ENCODE assay signal across 9 cellular contexts in genomic region chr1:6162773-6163172, GRCh38. TPM values are rescaled to one million over a fixed set of nuclear protein-coding genes. Genes with fewer than 3 reads are reported as not detected.
A peak's percentile ranks its signal among the peaks of the same experiment; 100 is the strongest.
DNase-seq lines count a peak whose midpoint lies in the region; ATAC-seq and TF ChIP-seq lines count a peak whose summit lies in the region.
"Had no signal": no experiment of that assay in that cellular context is flagged by ENCODE, and none has a peak within 500 bp of the region (broad histone marks: within the 10 kb centered on the region; RNA-seq: fewer than 3 reads in every experiment).

No MANE protein-coding gene starts in this region.

- DNase-seq in COLO668 (lab: John Stamatoyannopoulos, UW; ENCODE audit: unreplicated experiment) (peak; percentile 68), G401 (ENCODE audit: low spot score) (peak; percentile 50), NCI-H2196 (lab: John Stamatoyannopoulos, UW; ENCODE audit: unreplicated experiment) (peak; percentile 51), cerebellar cortex (ENCODE audit: low spot score) (peak; percentile 32), natural killer cell (no peak)
- DNase-seq: activated naive CD8-positive, alpha-beta T cell treated with anti-CD3 and anti-CD28 coated beads, Interleukin-2, amount 10 ng/mL, durations not matched to agents 7 days and 5 days had no signal

- in situ Hi-C loops in G401 (cut with HindIII; ENCODE audit: low sequenced_read_pairs) = no loop called here

- ATAC-seq in natural killer cell (no peak), HG03175 (IDR thresholded peaks at IDR 0.05; ENCODE audit: unreplicated experiment) (no peak), HG03135 (IDR thresholded peaks at IDR 0.05; ENCODE audit: unreplicated experiment) (no peak), GM21360 (IDR thresholded peaks at IDR 0.05; ENCODE audit: unreplicated experiment) (no peak)

- no peaks in the 10 kb centered on the region for H3K9me3 Mint-ChIP-seq in natural killer cell
- H3K9me3 Mint-ChIP-seq: activated naive CD8-positive, alpha-beta T cell treated with anti-CD3 and anti-CD28 coated beads, Interleukin-2, amount 10 ng/mL, durations not matched to agents 7 days and 5 days had no signal

- no peaks in the 10 kb centered on the region for H3K36me3 Mint-ChIP-seq in natural killer cell
- H3K36me3 Mint-ChIP-seq: activated naive CD8-positive, alpha-beta T cell treated with anti-CD3 and anti-CD28 coated beads, Interleukin-2, amount 10 ng/mL, durations not matched to agents 7 days and 5 days had no signal

- intact Hi-C loops in natural killer cell (cut with micrococcal nuclease) = no loop called here

- H3K27me3 Mint-ChIP-seq in natural killer cell (ENCODE audit: low read depth in 2 of 2) = peaks cover 7 to 18% of the 10 kb centered on the region in 2 donors

- no peak for TF ChIP-seq CTCF in natural killer cell (IDR thresholded peaks at IDR 0.05)

- no peaks in the 10 kb centered on the region for H3K4me1 Mint-ChIP-seq in natural killer cell
- H3K4me1 Mint-ChIP-seq: activated naive CD8-positive, alpha-beta T cell treated with anti-CD3 and anti-CD28 coated beads, Interleukin-2, amount 10 ng/mL, durations not matched to agents 7 days and 5 days had no signal

- H3K27ac Mint-ChIP-seq in natural killer cell = no peak overlapping the region
- H3K27ac Mint-ChIP-seq: activated naive CD8-positive, alpha-beta T cell treated with anti-CD3 and anti-CD28 coated beads, Interleukin-2, amount 10 ng/mL, durations not matched to agents 7 days and 5 days had no signal

- no peak overlapping the region for H3K4me3 Mint-ChIP-seq in natural killer cell
- H3K4me3 Mint-ChIP-seq: activated naive CD8-positive, alpha-beta T cell treated with anti-CD3 and anti-CD28 coated beads, Interleukin-2, amount 10 ng/mL, durations not matched to agents 7 days and 5 days had no signal

RNA-seq across cellular contexts. Expression of gene CHD5, which starts 17.3 kb away (rescaled TPM):
- total RNA-seq in G401 (2014; rRNA removed; shearing (Covaris generic)) = 12.0 and 13.5 TPM in 2 replicates
- 1 to 10 TPM in 1 of 3 donors, under 1 TPM in 2; 0.34 to 1.2 (median 0.73) TPM for total RNA-seq in natural killer cell

RNA-seq across cellular contexts. Expression of gene RPL22, which starts 36.6 kb away (rescaled TPM):
- 286 and 296 TPM in 2 replicates for total RNA-seq in G401 (2014; rRNA removed; shearing (Covaris generic))
- total RNA-seq in natural killer cell = 100 to 1,000 TPM; 210 to 239 (median 228) TPM

RNA-seq across cellular contexts. Expression of gene RNF207, which starts 43.1 kb away (rescaled TPM):
- total RNA-seq in G401 (2014; rRNA removed; shearing (Covaris generic)) = 0.44 and 5.1 TPM in 2 replicates
- 1 to 10 TPM; 2.1 to 5.5 (median 2.3) TPM for total RNA-seq in natural killer cell
